ENCODE assay signal across 11 cellular contexts in the genomic region with DNA sequence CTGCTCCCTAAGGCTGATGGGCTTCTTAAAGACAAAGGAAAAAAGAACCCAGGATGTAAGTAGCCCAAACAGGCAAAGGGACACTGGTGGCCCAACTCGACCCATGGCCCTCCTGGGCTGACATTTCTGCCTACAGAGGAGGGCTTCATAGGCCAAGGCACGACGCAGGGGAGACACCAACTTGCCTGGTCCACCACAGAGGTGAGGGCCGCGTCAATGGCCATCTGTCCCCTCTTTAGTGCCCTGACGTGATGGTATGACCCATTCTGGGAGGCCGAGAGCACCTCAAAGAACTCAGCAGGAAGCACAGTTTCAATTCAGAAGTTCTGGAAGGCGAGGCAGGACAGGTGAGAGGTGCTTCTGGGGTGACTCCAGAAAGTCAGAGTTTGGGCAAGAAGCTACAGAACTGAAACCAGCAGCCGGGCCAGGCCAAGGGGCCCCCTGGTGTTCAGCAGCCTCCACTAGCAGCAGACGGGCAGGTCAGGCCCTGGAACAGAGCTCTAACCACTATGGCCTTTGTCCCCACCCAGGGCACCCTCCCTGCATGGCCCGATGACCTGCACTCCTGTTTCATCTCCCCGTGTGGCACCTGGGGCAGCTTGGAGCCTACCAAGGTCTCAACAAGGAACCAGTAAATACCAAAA. TPM values are rescaled to one million over a fixed set of nuclear protein-coding genes. Genes with fewer than 3 reads are reported as not detected.
DNase-seq lines count a peak whose midpoint lies in the region; ATAC-seq and TF ChIP-seq lines count a peak whose summit lies in the region.
"Had no signal": no experiment of that assay in that cellular context is flagged by ENCODE, and none has a peak within 500 bp of the region (broad histone marks: within the 10 kb centered on the region; RNA-seq: fewer than 3 reads in every experiment).

No MANE protein-coding gene starts in this region.

- H3K4me3 ChIP-seq in GM12864 (ENCODE audit: low read depth, low read length) (no peak overlapping the region), brain microvascular endothelial cell (ENCODE audit: low read depth, low read length) (no peak overlapping the region), spleen (no peak overlapping the region), mesendoderm (ENCODE audit: low read length) (no peak overlapping the region)
- H3K4me3 ChIP-seq: ovary had no signal

- peak; percentile 43 for ATAC-seq in HG03045 (IDR thresholded peaks at IDR 0.05; ENCODE audit: unreplicated experiment)

- no peak overlapping the region for H3K18ac ChIP-seq in mesendoderm (ENCODE audit: low read length)

- in situ Hi-C loops in brain microvascular endothelial cell (cut with HindIII; ENCODE audit: low pct_ligation_motif_present, low sequenced_read_pairs) = no loop called here

- no peak overlapping the region for H2BK15ac ChIP-seq in mesendoderm (replicated peaks; ENCODE audit: low read depth)

- TF ChIP-seq POLR2A in spleen (IDR thresholded peaks at IDR 0.05) = no peak

- no peak overlapping the region for H3K56ac ChIP-seq in mesendoderm (ENCODE audit: low read length)

- 69 to 84% (median 79%) methylated on average over 9 to 12 of the region's 12 CpGs for WGBS in spleen, 5 donors
- no CpG with 5 or more reads among the region's 12 CpGs for WGBS in mesendoderm (ENCODE audit: extremely low coverage, insufficient coverage, low lambda C conversion rate)

- no peak overlapping the region for H3K9ac ChIP-seq in mesendoderm (ENCODE audit: low read length)

- H3K79me2 ChIP-seq in mesendoderm (ENCODE audit: control insufficient read depth, insufficient read depth, low read length) = no peaks in the 10 kb centered on the region

- H4K5ac ChIP-seq in mesendoderm (ENCODE audit: low read length) = no peak overlapping the region

- no peak overlapping the region for H4K8ac ChIP-seq in mesendoderm (ENCODE audit: low read depth, low read length)

- no peak overlapping the region for H3K23ac ChIP-seq in mesendoderm (ENCODE audit: low read length)

- no peaks in the 10 kb centered on the region for H3K36me3 ChIP-seq in brain microvascular endothelial cell (replicated peaks)
- H3K36me3 ChIP-seq in spleen = peaks cover 0 to 5% (median 0%) of the 10 kb centered on the region in 6 donors
- H3K36me3 ChIP-seq in mesendoderm (ENCODE audit: control insufficient read depth, insufficient read depth, low read length) = peaks cover 4% of the 10 kb centered on the region
- H3K36me3 ChIP-seq: ovary had no signal

- H3K9me3 ChIP-seq in spleen = no peaks in the 10 kb centered on the region
- H3K9me3 ChIP-seq: ovary had no signal

- H3K27ac ChIP-seq in brain microvascular endothelial cell (no peak overlapping the region), spleen (no peak overlapping the region), mesendoderm (ENCODE audit: low read depth, low read length) (no peak overlapping the region)
- H3K27ac ChIP-seq: ovary had no signal

- DNase-seq in GM12864 (ENCODE audit: low read depth) (no peak), brain microvascular endothelial cell (no peak), spleen (peak; percentile 83), OCI-M1 (lab: John Stamatoyannopoulos, UW) (no peak), mesendoderm (no peak)
- no peak for DNase-seq in stimulated activated CD4-positive, alpha-beta T cell treated with anti-CD3 and anti-CD28 coated beads, Interleukin-2, amount 100 ng/mL, for 24 hours
- DNase-seq: activated CD8-positive, alpha-beta memory T cell treated with anti-CD3 and anti-CD28 coated beads, Interleukin-2, amount 50 U/mL, for 4 hours; DMS153; NCI-H2081 treated with DMSO at 0.1 percent for 48 hours; ovary had no signal

- H2BK120ac ChIP-seq in mesendoderm (ENCODE audit: low read depth, low read length) = no peak overlapping the region

- no peak overlapping the region for H2BK5ac ChIP-seq in mesendoderm (ENCODE audit: low read length)

- H3K4me1 ChIP-seq in spleen = peaks cover 0 to 4% (median 0%) of the 10 kb centered on the region in 6 donors
- H3K4me1 ChIP-seq in mesendoderm (ENCODE audit: control insufficient read depth, low read depth, low read length) = no peaks in the 10 kb centered on the region

- TF ChIP-seq CTCF in GM12864 (IDR thresholded peaks at IDR 0.05; ENCODE audit: low read depth, low read length, missing control alignments) (peak; percentile 67), brain microvascular endothelial cell (IDR thresholded peaks at IDR 0.05; ENCODE audit: low read depth, low read length, missing control alignments) (peak; percentile 53), spleen (IDR thresholded peaks at IDR 0.05 in 8 of 11, conservative IDR thresholded peaks at IDR 0.05 in 3 of 11) (peak in 6 of 11 experiments; percentile 19 to 56 (median 40))

- no peak overlapping the region for H2AK5ac ChIP-seq in mesendoderm (ENCODE audit: low read length)

- H3K79me1 ChIP-seq in mesendoderm (ENCODE audit: low read length) = no peaks in the 10 kb centered on the region

- H3K27me3 ChIP-seq in brain microvascular endothelial cell (replicated peaks) = no peaks in the 10 kb centered on the region
- peaks cover 0 to 5% (median 0%) of the 10 kb centered on the region in 7 donors for H3K27me3 ChIP-seq in spleen (replicated peaks in 1 of 7)
- H3K27me3 ChIP-seq in mesendoderm (ENCODE audit: insufficient read depth, low read length, poor library complexity) = no peaks in the 10 kb centered on the region
- H3K27me3 ChIP-seq: ovary had no signal

- intact Hi-C loops in spleen (cut with DNase I; ENCODE audit: low total_unique reads) = no loop called here

- H3K4me2 ChIP-seq in mesendoderm (ENCODE audit: low read length) = no peak overlapping the region

- no peak overlapping the region for H3K4ac ChIP-seq in mesendoderm (ENCODE audit: low read depth, low read length)

RNA-seq across cellular contexts. Expression of a gene that starts 45.1 kb away (rescaled TPM):
- 10 to 100 TPM; 24.0 to 31.9 (median 30.7) TPM for total RNA-seq in spleen
- 10 to 100 TPM; 16.1 to 60.7 (median 18.8) TPM for polyA plus RNA-seq in spleen
- 25.1 TPM for polyA plus RNA-seq in mesendoderm (2013, experiment 1 of 2)
- polyA plus RNA-seq in mesendoderm (2013, experiment 2 of 2) = 25.3 TPM
